ENCODE assay signal across 1 cellular context in genomic region chr7:107743567-107744344, GRCh38.
A peak's percentile ranks its signal among the peaks of the same experiment; 100 is the strongest.
TF ChIP-seq lines count a peak whose summit lies in the region.

A gene with protein sequence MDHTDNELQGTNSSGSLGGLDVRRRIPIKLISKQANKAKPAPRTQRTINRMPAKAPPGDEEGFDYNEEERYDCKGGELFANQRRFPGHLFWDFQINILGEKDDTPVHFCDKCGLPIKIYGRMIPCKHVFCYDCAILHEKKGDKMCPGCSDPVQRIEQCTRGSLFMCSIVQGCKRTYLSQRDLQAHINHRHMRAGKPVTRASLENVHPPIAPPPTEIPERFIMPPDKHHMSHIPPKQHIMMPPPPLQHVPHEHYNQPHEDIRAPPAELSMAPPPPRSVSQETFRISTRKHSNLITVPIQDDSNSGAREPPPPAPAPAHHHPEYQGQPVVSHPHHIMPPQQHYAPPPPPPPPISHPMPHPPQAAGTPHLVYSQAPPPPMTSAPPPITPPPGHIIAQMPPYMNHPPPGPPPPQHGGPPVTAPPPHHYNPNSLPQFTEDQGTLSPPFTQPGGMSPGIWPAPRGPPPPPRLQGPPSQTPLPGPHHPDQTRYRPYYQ (plus strand): TSS chr7:107744142. CDS start chr7:107744164, 22 bp downstream.

TF ChIP-seq in H1, 55 proteins besides CTCF, POLR2A, EP300 and RAD21:
- TF ChIP-seq GABPA (IDR thresholded peaks at IDR 0.05; ENCODE audit: borderline replicate concordance, insufficient read depth, low read length) (peak; percentile 84; the same call in 1 of the 2 replicates), SP1 (IDR thresholded peaks at IDR 0.05; ENCODE audit: low read depth, low read length) (peak; percentile 56; the same call in 1 of the 2 replicates), SIN3A (conservative IDR thresholded peaks at IDR 0.05 in 1 of 2, IDR thresholded peaks at IDR 0.05 in 1 of 2; ENCODE audit: low read depth in 1 of 2, low read length in 2 of 2) (peak in 1 of 2 experiments; percentile 69; a peak in 2 of 4 replicates), JUND (IDR thresholded peaks at IDR 0.05; ENCODE audit: low read length) (0 out of 2 replicates have a peak, but pooled peaks have one; percentile 34), ASH2L (IDR thresholded peaks at IDR 0.05; ENCODE audit: low read length) (no peak), SIX5 (IDR thresholded peaks at IDR 0.05; ENCODE audit: low read depth, low read length) (peak; percentile 67; the same call in 1 of the 2 replicates), CTBP2 (IDR thresholded peaks at IDR 0.05; ENCODE audit: borderline replicate concordance, insufficient read depth, insufficient read length, low read length) (no peak), CHD2 (IDR thresholded peaks at IDR 0.05; ENCODE audit: low read length) (no peak), ATF2 (IDR thresholded peaks at IDR 0.05; ENCODE audit: low read length) (no peak), NRF1 (IDR thresholded peaks at IDR 0.05; ENCODE audit: low read depth, low read length) (peak; percentile 80), CBX5 (IDR thresholded peaks at IDR 0.05; ENCODE audit: low read depth, low read length) (no peak), GTF2F1 (IDR thresholded peaks at IDR 0.05; ENCODE audit: borderline replicate concordance, low read depth, low read length) (no peak), RBBP5 (IDR thresholded peaks at IDR 0.05; ENCODE audit: borderline replicate concordance, low read depth, low read length) (no peak), KDM1A (IDR thresholded peaks at IDR 0.05; ENCODE audit: borderline replicate concordance, low read length) (peak; percentile 83), TAF1 (IDR thresholded peaks at IDR 0.05; ENCODE audit: low read depth, low read length) (peak; percentile 80), CREB1 (IDR thresholded peaks at IDR 0.05) (peak; percentile 80), TBP (IDR thresholded peaks at IDR 0.05; ENCODE audit: low read depth, low read length) (peak; percentile 66), USF2 (IDR thresholded peaks at IDR 0.05; ENCODE audit: low read length) (no peak), SP4 (IDR thresholded peaks at IDR 0.05; ENCODE audit: low read length) (peak; percentile 68), BACH1 (IDR thresholded peaks at IDR 0.05; ENCODE audit: low read length) (peak; percentile 71), POLR2AphosphoS5 (IDR thresholded peaks at IDR 0.05; ENCODE audit: low read depth, low read length) (peak; percentile 83), KDM4A (IDR thresholded peaks at IDR 0.05; ENCODE audit: low read depth, low read length, severe bottlenecking) (peak; percentile 44), NANOG (IDR thresholded peaks at IDR 0.05; ENCODE audit: insufficient read depth, low read depth, low read length, poor library complexity, severe bottlenecking) (no peak), EZH2 (IDR thresholded peaks at IDR 0.05; ENCODE audit: low read depth, low read length, severe bottlenecking) (no peak), HDAC6 (IDR thresholded peaks at IDR 0.05; ENCODE audit: low read depth, low read length) (no peak), TAF7 (optimal IDR thresholded peaks at IDR 0.05; ENCODE audit: borderline replicate concordance, low read depth, low read length) (peak; percentile 65), KDM5A (IDR thresholded peaks at IDR 0.05; ENCODE audit: low read length) (peak; percentile 57; the same call in 1 of the 2 replicates), PHF8 (conservative IDR thresholded peaks at IDR 0.05; ENCODE audit: low read depth, low read length) (peak; percentile 87), BCL11A (IDR thresholded peaks at IDR 0.05; ENCODE audit: low read depth in 2 of 2, low read length in 2 of 2) (no peak), CEBPB (IDR thresholded peaks at IDR 0.05; ENCODE audit: low read depth, low read length) (no peak), SAP30 (IDR thresholded peaks at IDR 0.05; ENCODE audit: insufficient read depth, insufficient replicate concordance, low read length) (peak; percentile 40), YY1 (IDR thresholded peaks at IDR 0.05; ENCODE audit: low read depth, low read length) (0 out of 2 replicates have a peak, but pooled peaks have one; percentile 7), HDAC2 (IDR thresholded peaks at IDR 0.05; ENCODE audit: borderline replicate concordance in 1 of 2, low read depth in 2 of 2, low read length in 2 of 2) (peak; percentile 95 to 96; a peak in 3 of 4 replicates), TCF12 (IDR thresholded peaks at IDR 0.05; ENCODE audit: low read depth, low read length) (peak; percentile 74; the same call in 1 of the 2 replicates), TEAD4 (IDR thresholded peaks at IDR 0.05; ENCODE audit: low read depth, low read length) (no peak)
